In the genomic region with DNA sequence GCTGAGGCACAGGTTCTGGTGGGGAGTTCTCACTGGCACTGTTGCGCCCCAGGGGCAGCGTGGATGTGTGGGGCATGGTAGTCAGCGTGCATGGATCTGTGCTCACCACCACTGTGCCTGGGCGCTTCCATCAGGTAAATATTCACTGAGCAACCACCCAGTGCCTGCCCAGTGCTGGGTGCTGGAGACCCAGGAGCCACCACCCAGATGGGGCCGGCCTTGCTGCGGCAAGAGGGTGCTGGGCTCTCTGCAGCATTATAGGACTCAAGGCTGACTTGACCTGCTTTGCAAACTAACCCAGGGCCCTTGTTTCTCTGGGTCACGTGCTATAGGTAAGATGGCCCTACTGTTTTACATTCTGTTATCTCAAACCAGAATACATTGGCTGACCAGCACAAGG, we compare ENCODE assay signal across 2 cellular contexts.
TF ChIP-seq lines count a peak whose summit lies in the region.

No MANE protein-coding gene starts in this region.

TF ChIP-seq in GM23338, 12 proteins besides CTCF, POLR2A, EP300 and RAD21 (continues in another document):
- TF ChIP-seq CREB1 (CRISPR knock-in tag; IDR thresholded peaks at IDR 0.05; ENCODE audit: low read depth) (no peak), POLR2AphosphoS5 (IDR thresholded peaks at IDR 0.05; ENCODE audit: low read depth) (no peak), STAT1 (IDR thresholded peaks at IDR 0.05; ENCODE audit: unreplicated experiment) (no peak), ZNF114 (CRISPR knock-in tag; IDR thresholded peaks at IDR 0.05) (no peak), ETS1 (IDR thresholded peaks at IDR 0.05) (no peak), JUNB (IDR thresholded peaks at IDR 0.05; ENCODE audit: unreplicated experiment) (no peak), EZH2phosphoT487 (IDR thresholded peaks at IDR 0.05; ENCODE audit: unreplicated experiment) (no peak), EZH2 (IDR thresholded peaks at IDR 0.05; ENCODE audit: low read depth, unreplicated experiment) (no peak)
- TF ChIP-seq, protein P1, sequence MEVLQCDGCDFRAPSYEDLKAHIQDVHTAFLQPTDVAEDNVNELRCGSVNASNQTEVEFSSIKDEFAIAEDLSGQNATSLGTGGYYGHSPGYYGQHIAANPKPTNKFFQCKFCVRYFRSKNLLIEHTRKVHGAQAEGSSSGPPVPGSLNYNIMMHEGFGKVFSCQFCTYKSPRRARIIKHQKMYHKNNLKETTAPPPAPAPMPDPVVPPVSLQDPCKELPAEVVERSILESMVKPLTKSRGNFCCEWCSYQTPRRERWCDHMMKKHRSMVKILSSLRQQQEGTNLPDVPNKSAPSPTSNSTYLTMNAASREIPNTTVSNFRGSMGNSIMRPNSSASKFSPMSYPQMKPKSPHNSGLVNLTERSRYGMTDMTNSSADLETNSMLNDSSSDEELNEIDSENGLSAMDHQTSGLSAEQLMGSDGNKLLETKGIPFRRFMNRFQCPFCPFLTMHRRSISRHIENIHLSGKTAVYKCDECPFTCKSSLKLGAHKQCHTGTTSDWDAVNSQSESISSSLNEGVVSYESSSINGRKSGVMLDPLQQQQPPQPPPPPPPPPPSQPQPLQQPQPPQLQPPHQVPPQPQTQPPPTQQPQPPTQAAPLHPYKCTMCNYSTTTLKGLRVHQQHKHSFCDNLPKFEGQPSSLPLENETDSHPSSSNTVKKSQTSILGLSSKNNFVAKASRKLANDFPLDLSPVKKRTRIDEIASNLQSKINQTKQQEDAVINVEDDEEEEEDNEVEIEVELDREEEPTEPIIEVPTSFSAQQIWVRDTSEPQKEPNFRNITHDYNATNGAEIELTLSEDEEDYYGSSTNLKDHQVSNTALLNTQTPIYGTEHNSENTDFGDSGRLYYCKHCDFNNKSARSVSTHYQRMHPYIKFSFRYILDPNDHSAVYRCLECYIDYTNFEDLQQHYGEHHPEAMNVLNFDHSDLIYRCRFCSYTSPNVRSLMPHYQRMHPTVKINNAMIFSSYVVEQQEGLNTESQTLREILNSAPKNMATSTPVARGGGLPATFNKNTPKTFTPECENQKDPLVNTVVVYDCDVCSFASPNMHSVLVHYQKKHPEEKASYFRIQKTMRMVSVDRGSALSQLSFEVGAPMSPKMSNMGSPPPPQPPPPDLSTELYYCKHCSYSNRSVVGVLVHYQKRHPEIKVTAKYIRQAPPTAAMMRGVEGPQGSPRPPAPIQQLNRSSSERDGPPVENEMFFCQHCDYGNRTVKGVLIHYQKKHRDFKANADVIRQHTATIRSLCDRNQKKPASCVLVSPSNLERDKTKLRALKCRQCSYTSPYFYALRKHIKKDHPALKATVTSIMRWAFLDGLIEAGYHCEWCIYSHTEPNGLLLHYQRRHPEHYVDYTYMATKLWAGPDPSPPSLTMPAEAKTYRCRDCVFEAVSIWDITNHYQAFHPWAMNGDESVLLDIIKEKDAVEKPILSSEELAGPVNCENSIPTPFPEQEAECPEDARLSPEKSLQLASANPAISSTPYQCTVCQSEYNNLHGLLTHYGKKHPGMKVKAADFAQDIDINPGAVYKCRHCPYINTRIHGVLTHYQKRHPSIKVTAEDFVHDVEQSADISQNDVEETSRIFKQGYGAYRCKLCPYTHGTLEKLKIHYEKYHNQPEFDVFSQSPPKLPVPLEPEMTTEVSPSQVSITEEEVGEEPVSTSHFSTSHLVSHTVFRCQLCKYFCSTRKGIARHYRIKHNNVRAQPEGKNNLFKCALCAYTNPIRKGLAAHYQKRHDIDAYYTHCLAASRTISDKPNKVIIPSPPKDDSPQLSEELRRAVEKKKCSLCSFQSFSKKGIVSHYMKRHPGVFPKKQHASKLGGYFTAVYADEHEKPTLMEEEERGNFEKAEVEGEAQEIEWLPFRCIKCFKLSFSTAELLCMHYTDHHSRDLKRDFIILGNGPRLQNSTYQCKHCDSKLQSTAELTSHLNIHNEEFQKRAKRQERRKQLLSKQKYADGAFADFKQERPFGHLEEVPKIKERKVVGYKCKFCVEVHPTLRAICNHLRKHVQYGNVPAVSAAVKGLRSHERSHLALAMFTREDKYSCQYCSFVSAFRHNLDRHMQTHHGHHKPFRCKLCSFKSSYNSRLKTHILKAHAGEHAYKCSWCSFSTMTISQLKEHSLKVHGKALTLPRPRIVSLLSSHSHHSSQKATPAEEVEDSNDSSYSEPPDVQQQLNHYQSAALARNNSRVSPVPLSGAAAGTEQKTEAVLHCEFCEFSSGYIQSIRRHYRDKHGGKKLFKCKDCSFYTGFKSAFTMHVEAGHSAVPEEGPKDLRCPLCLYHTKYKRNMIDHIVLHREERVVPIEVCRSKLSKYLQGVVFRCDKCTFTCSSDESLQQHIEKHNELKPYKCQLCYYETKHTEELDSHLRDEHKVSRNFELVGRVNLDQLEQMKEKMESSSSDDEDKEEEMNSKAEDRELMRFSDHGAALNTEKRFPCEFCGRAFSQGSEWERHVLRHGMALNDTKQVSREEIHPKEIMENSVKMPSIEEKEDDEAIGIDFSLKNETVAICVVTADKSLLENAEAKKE (CRISPR knock-in tag; IDR thresholded peaks at IDR 0.05), result no peak
- TF ChIP-seq, protein P2, sequence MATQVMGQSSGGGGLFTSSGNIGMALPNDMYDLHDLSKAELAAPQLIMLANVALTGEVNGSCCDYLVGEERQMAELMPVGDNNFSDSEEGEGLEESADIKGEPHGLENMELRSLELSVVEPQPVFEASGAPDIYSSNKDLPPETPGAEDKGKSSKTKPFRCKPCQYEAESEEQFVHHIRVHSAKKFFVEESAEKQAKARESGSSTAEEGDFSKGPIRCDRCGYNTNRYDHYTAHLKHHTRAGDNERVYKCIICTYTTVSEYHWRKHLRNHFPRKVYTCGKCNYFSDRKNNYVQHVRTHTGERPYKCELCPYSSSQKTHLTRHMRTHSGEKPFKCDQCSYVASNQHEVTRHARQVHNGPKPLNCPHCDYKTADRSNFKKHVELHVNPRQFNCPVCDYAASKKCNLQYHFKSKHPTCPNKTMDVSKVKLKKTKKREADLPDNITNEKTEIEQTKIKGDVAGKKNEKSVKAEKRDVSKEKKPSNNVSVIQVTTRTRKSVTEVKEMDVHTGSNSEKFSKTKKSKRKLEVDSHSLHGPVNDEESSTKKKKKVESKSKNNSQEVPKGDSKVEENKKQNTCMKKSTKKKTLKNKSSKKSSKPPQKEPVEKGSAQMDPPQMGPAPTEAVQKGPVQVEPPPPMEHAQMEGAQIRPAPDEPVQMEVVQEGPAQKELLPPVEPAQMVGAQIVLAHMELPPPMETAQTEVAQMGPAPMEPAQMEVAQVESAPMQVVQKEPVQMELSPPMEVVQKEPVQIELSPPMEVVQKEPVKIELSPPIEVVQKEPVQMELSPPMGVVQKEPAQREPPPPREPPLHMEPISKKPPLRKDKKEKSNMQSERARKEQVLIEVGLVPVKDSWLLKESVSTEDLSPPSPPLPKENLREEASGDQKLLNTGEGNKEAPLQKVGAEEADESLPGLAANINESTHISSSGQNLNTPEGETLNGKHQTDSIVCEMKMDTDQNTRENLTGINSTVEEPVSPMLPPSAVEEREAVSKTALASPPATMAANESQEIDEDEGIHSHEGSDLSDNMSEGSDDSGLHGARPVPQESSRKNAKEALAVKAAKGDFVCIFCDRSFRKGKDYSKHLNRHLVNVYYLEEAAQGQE (IDR thresholded peaks at IDR 0.05; ENCODE audit: unreplicated experiment), result no peak

TF ChIP-seq in H1, 55 proteins besides CTCF, POLR2A, EP300 and RAD21:
- no peak for TF ChIP-seq MAX (IDR thresholded peaks at IDR 0.05)
- TF ChIP-seq RBBP5 (IDR thresholded peaks at IDR 0.05; ENCODE audit: borderline replicate concordance, low read depth, low read length), result no peak
- no peak for TF ChIP-seq PHF8 (conservative IDR thresholded peaks at IDR 0.05; ENCODE audit: low read depth, low read length)
- no peak for TF ChIP-seq TBP (IDR thresholded peaks at IDR 0.05; ENCODE audit: low read depth, low read length)
- TF ChIP-seq ZNF274 (IDR thresholded peaks at IDR 0.05; ENCODE audit: borderline replicate concordance, extremely low read depth, low read length), result no peak
- TF ChIP-seq SUZ12 (IDR thresholded peaks at IDR 0.05; ENCODE audit: low read length), result no peak
- TF ChIP-seq KDM5A (IDR thresholded peaks at IDR 0.05; ENCODE audit: low read length), result no peak
- no peak for TF ChIP-seq RFX5 (IDR thresholded peaks at IDR 0.05; ENCODE audit: borderline replicate concordance, low read depth, low read length)
- no peak for TF ChIP-seq BRCA1 (IDR thresholded peaks at IDR 0.05; ENCODE audit: low read depth, low read length)
- no peak for TF ChIP-seq SP2 (IDR thresholded peaks at IDR 0.05; ENCODE audit: low read length)
- TF ChIP-seq, protein P3, sequence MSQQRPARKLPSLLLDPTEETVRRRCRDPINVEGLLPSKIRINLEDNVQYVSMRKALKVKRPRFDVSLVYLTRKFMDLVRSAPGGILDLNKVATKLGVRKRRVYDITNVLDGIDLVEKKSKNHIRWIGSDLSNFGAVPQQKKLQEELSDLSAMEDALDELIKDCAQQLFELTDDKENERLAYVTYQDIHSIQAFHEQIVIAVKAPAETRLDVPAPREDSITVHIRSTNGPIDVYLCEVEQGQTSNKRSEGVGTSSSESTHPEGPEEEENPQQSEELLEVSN (IDR thresholded peaks at IDR 0.05), result no peak
- no peak for TF ChIP-seq CREB1 (IDR thresholded peaks at IDR 0.05)
- TF ChIP-seq CBX5 (IDR thresholded peaks at IDR 0.05; ENCODE audit: low read depth, low read length), result no peak
- TF ChIP-seq FOSL1 (IDR thresholded peaks at IDR 0.05; ENCODE audit: insufficient read depth, low read depth, low read length), result no peak
- no peak for TF ChIP-seq SP1 (IDR thresholded peaks at IDR 0.05; ENCODE audit: low read depth, low read length)
- no peak for TF ChIP-seq TEAD4 (IDR thresholded peaks at IDR 0.05; ENCODE audit: low read depth, low read length)
TF ChIP-seq in H1: peak in this region for 0.
